Comparison of ENCODE assay signal across 14 cellular contexts in genomic region chr7:30080818-30081217, GRCh38. TPM values are rescaled to one million over a fixed set of nuclear protein-coding genes. Genes with fewer than 3 reads are reported as not detected.
A peak's percentile ranks its signal among the peaks of the same experiment; 100 is the strongest.
DNase-seq lines count a peak whose midpoint lies in the region; TF ChIP-seq lines count a peak whose summit lies in the region.
"Had no signal": no experiment of that assay in that cellular context is flagged by ENCODE, and none has a peak within 500 bp of the region (broad histone marks: within the 10 kb centered on the region; RNA-seq: fewer than 3 reads in every experiment).

No MANE protein-coding gene starts in this region.

- no peak for TF ChIP-seq CTCF in MM.1S (IDR thresholded peaks at IDR 0.05; ENCODE audit: low read length)

- 0 out of 2 replicates have a peak, but pooled peaks cover 3% of the 10 kb centered on the region for H3K79me2 ChIP-seq in MM.1S (ENCODE audit: low read length)

- H3K36me3 Mint-ChIP-seq in activated CD4-positive, alpha-beta memory T cell treated with anti-CD3 and anti-CD28 coated beads for 36 hours = peaks cover 7% of the 10 kb centered on the region

- H3K4me3 ChIP-seq in MM.1S (ENCODE audit: low read length) = no peak overlapping the region
- H3K4me3 ChIP-seq: A549 had no signal

- intact Hi-C loops in activated CD4-positive, alpha-beta memory T cell treated with anti-CD3 and anti-CD28 coated beads for 36 hours (cut with micrococcal nuclease) = no loop called here

- CTCF ChIA-PET in activated CD4-positive, alpha-beta memory T cell treated with anti-CD3 and anti-CD28 coated beads for 36 hours (lab: Charles Lee) = no interaction called here

- POLR2A ChIA-PET in activated CD4-positive, alpha-beta memory T cell treated with anti-CD3 and anti-CD28 coated beads for 36 hours (lab: Charles Lee) = no interaction called here

- no peaks in the 10 kb centered on the region for H3K4me1 Mint-ChIP-seq in activated CD4-positive, alpha-beta memory T cell treated with anti-CD3 and anti-CD28 coated beads for 36 hours (ENCODE audit: low read depth)

- H3K27ac ChIP-seq in MM.1S (ENCODE audit: low read length) = peak overlapping the region; percentile 58; the same call in 1 of the 2 replicates
- H3K27ac ChIP-seq: A549, C4-2B had no signal

- peaks cover 46% of the 10 kb centered on the region for H3K4me1 ChIP-seq in MM.1S (ENCODE audit: low read length)
- H3K4me1 ChIP-seq: A549 had no signal

- no peaks in the 10 kb centered on the region for H3K9me2 ChIP-seq in MM.1S (replicated peaks; ENCODE audit: insufficient read depth, low read length)

- peak; percentile 7 for DNase-seq in NCI-H2227 (lab: John Stamatoyannopoulos, UW; ENCODE audit: unreplicated experiment)
- no peak for DNase-seq in NCI-H2227 treated with DMSO at 0.1 percent for 48 hours (lab: John Stamatoyannopoulos, UW)
- DNase-seq in MM.1S = peak; percentile 78
- DNase-seq in NCI-H526 treated with DMSO at 0.1 percent for 48 hours (lab: John Stamatoyannopoulos, UW) = peak; percentile 51
- DNase-seq in myocyte (ENCODE audit: low read depth) = peak; percentile 37
- DNase-seq in activated CD4-positive, alpha-beta memory T cell treated with anti-CD3 and anti-CD28 coated beads for 36 hours = no peak
- DNase-seq in nucleus accumbens (lab: John Stamatoyannopoulos, UW) = no peak
- DNase-seq: GOT3, HFFc6, Kasumi-1, NCI-H69, SW 1271 had no signal

- no peaks in the 10 kb centered on the region for H4K20me1 ChIP-seq in MM.1S (ENCODE audit: insufficient read depth, low read length)

- H3K4me2 ChIP-seq in MM.1S (ENCODE audit: low read depth, low read length) = peak overlapping the region; percentile 51
- H3K4me2 ChIP-seq: A549 had no signal

- H3K27ac Mint-ChIP-seq in activated CD4-positive, alpha-beta memory T cell treated with anti-CD3 and anti-CD28 coated beads for 36 hours = no peak overlapping the region
- H3K27ac Mint-ChIP-seq: HFFc6 had no signal

- no peak overlapping the region for H3K4me3 Mint-ChIP-seq in activated CD4-positive, alpha-beta memory T cell treated with anti-CD3 and anti-CD28 coated beads for 36 hours
- H3K4me3 Mint-ChIP-seq: HFFc6 had no signal

- H3K9me3 Mint-ChIP-seq in activated CD4-positive, alpha-beta memory T cell treated with anti-CD3 and anti-CD28 coated beads for 36 hours = no peaks in the 10 kb centered on the region
- H3K9me3 Mint-ChIP-seq: HFFc6 had no signal

- H3K9me3 ChIP-seq in MM.1S (replicated peaks; ENCODE audit: insufficient read depth, low read length) = no peaks in the 10 kb centered on the region
- H3K9me3 ChIP-seq: A549 had no signal

- peaks cover 12% of the 10 kb centered on the region for H3F3A ChIP-seq in MM.1S (ENCODE audit: insufficient read depth, low read length)

- peak overlapping the region; percentile 11; the same call in 1 of the 2 replicates for H3K9ac ChIP-seq in MM.1S (ENCODE audit: low read length)

- no peaks in the 10 kb centered on the region for H3K27me3 Mint-ChIP-seq in activated CD4-positive, alpha-beta memory T cell treated with anti-CD3 and anti-CD28 coated beads for 36 hours

- H2AFZ ChIP-seq in MM.1S (ENCODE audit: low read length) = no peak overlapping the region

- H3K36me3 ChIP-seq in MM.1S (replicated peaks; ENCODE audit: insufficient read depth, low read length) = no peaks in the 10 kb centered on the region

- no peaks in the 10 kb centered on the region for H3K27me3 ChIP-seq in MM.1S (replicated peaks; ENCODE audit: insufficient read depth, low read length)

RNA-seq across cellular contexts. Expression of gene PLEKHA8, which starts 52.6 kb away (rescaled TPM):
- 11.9 and 15.3 TPM in 2 replicates for total RNA-seq in myocyte
- 6.9 TPM for polyA plus RNA-seq in myocyte (2012)
- total RNA-seq in activated CD4-positive, alpha-beta memory T cell treated with anti-CD3 and anti-CD28 coated beads for 36 hours = 10 to 100 TPM in 1 of 2 experiments, 1 to 10 TPM in 1; 9.4 to 10.1 TPM

RNA-seq across cellular contexts. Expression of gene MTURN, which starts 54.0 kb away (rescaled TPM):
- total RNA-seq in myocyte = 40.5 and 41.9 TPM in 2 replicates
- 113 TPM for polyA plus RNA-seq in myocyte (2012)
- total RNA-seq in activated CD4-positive, alpha-beta memory T cell treated with anti-CD3 and anti-CD28 coated beads for 36 hours = 1 to 10 TPM; 3.1 to 3.7 TPM

RNA-seq across cellular contexts. Expression of gene FKBP14, which starts 54.3 kb away (rescaled TPM):
- 26.8 and 37.1 TPM in 2 replicates for total RNA-seq in myocyte
- polyA plus RNA-seq in myocyte (2012) = 22.9 TPM
- 1 to 10 TPM; 6.3 to 7.9 TPM for total RNA-seq in activated CD4-positive, alpha-beta memory T cell treated with anti-CD3 and anti-CD28 coated beads for 36 hours

Comparison
In these comparisons a context has a peak if more than half of its experiments do, and no peak if none do; other contexts are left out.
1. DNase-seq: peak in NCI-H2227 (single experiment), MM.1S (single experiment), NCI-H526 treated with DMSO at 0.1 percent for 48 hours (single experiment) and myocyte (single experiment); none in NCI-H2227 treated with DMSO at 0.1 percent for 48 hours (single experiment), activated CD4-positive, alpha-beta memory T cell treated with anti-CD3 and anti-CD28 coated beads for 36 hours (single experiment) and nucleus accumbens (0 of 56).